ENCODE assay signal across 8 cellular contexts in genomic region chr5:139660916-139661814, GRCh38. TPM values are rescaled to one million over a fixed set of nuclear protein-coding genes. Genes with fewer than 3 reads are reported as not detected.
A peak's percentile ranks its signal among the peaks of the same experiment; 100 is the strongest.
DNase-seq lines count a peak whose midpoint lies in the region; ATAC-seq and TF ChIP-seq lines count a peak whose summit lies in the region.

No MANE protein-coding gene starts in this region.

- H3K36me3 ChIP-seq in lower lobe of right lung = no peaks in the 10 kb centered on the region

- no peaks in the 10 kb centered on the region for H3K27me3 ChIP-seq in lower lobe of right lung (ENCODE audit: low read depth)

- TF ChIP-seq CTCF in lower lobe of right lung (IDR thresholded peaks at IDR 0.05) = no peak

- H3K9me3 ChIP-seq in lower lobe of right lung = no peaks in the 10 kb centered on the region

- peak; percentile 29 for ATAC-seq in GM19043 (IDR thresholded peaks at IDR 0.05; ENCODE audit: low read depth, unreplicated experiment)
- peak; percentile 85 to 89 for ATAC-seq in lower lobe of right lung

- peaks cover 99% of the 10 kb centered on the region for H3K4me1 ChIP-seq in lower lobe of right lung

- peak; percentile 95 for DNase-seq in AG08395 (ENCODE audit: low spot score)
- peak; percentile 82 for DNase-seq in NCI-H460 (ENCODE audit: extremely low read depth, low read depth)
- peak in 55 of 61 donors; percentile 27 to 86 (median 61) for DNase-seq in caudate nucleus (lab: John Stamatoyannopoulos, UW)
- DNase-seq in lower lobe of right lung = peak; percentile 90
- DNase-seq in substantia nigra (lab: John Stamatoyannopoulos, UW) = peak in 41 of 49 donors; percentile 33 to 90 (median 75)
- no peak for DNase-seq in stimulated activated CD4-positive, alpha-beta T cell treated with anti-CD3 and anti-CD28 coated beads, Interleukin-2, amount 100 ng/mL, for 24 hours
- no peak for DNase-seq in stimulated activated CD8-positive, alpha-beta memory T cell treated with anti-CD3 and anti-CD28 coated beads, Interleukin-4, amount 100 ng/mL, for 48 hours

- H3K4me3 ChIP-seq in lower lobe of right lung = peak overlapping the region; percentile 49

- intact Hi-C loops in lower lobe of right lung (cut with DNase I) = no loop called here

- peak overlapping the region; percentile 98 for H3K27ac ChIP-seq in caudate nucleus (ENCODE audit: low read depth, low read length)
- H3K27ac ChIP-seq in lower lobe of right lung = peak overlapping the region; percentile 84
- peak overlapping the region; percentile 98 for H3K27ac ChIP-seq in substantia nigra (ENCODE audit: low read depth, low read length, poor library complexity, severe bottlenecking)

RNA-seq across cellular contexts. Expression of gene CXXC5, which starts 13.0 kb away (rescaled TPM):
- 11.4 and 13.2 TPM in 2 replicates for total RNA-seq in NCI-H460 (2014; rRNA removed; shearing (Covaris generic))
- 11.2 and 18.7 TPM in 2 replicates for polyA plus RNA-seq in NCI-H460 (2014; cell fraction: nucleus; rRNA removed)
- total RNA-seq in lower lobe of right lung = 27.3 TPM

Comparison
In these comparisons a context has a peak if more than half of its experiments do, and no peak if none do; other contexts are left out.
1. DNase-seq: peak in AG08395 (single experiment), NCI-H460 (single experiment), caudate nucleus (55 of 61), lower lobe of right lung (single experiment) and substantia nigra (41 of 49); none in stimulated activated CD4-positive, alpha-beta T cell treated with anti-CD3 and anti-CD28 coated beads, Interleukin-2, amount 100 ng/mL, for 24 hours (0 of 2) and stimulated activated CD8-positive, alpha-beta memory T cell treated with anti-CD3 and anti-CD28 coated beads, Interleukin-4, amount 100 ng/mL, for 48 hours (single experiment).
2. Peak in every context shown above with its lines, with median percentiles within 50 percentile points of each other: H3K27ac ChIP-seq.